1 cellular context compared by ENCODE assay signal in the genomic region with DNA sequence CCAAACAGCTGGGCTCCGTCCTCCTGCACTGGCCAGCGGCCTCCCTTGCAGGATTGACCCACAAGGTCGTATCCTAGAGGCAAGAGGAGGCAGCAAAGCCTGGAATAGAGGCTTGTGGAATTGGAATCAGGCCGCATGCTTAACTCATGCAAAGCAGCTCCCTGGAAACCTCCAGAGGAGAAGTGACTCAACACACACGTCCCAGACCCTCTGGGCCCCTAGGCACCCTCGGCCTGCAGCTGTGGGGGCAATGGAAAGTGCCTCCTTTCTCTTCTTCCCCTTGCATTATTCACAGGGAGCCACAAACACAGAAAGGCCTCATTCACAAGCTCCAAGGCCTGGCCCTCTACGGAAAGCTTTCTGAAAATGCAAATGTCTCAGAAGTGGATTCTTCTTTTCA.
TF ChIP-seq lines count a peak whose summit lies in the region.

No MANE protein-coding gene starts in this region.

TF ChIP-seq in H1, 55 proteins besides CTCF, POLR2A, EP300 and RAD21 (continued from another document):
- TF ChIP-seq, protein P1, sequence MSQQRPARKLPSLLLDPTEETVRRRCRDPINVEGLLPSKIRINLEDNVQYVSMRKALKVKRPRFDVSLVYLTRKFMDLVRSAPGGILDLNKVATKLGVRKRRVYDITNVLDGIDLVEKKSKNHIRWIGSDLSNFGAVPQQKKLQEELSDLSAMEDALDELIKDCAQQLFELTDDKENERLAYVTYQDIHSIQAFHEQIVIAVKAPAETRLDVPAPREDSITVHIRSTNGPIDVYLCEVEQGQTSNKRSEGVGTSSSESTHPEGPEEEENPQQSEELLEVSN (IDR thresholded peaks at IDR 0.05): peak; percentile 34; the same call in 1 of the 2 replicates
- TF ChIP-seq CEBPB (IDR thresholded peaks at IDR 0.05; ENCODE audit: low read depth, low read length) (no peak), TAF1 (IDR thresholded peaks at IDR 0.05; ENCODE audit: low read depth, low read length) (no peak)
- TF ChIP-seq, protein P2, sequence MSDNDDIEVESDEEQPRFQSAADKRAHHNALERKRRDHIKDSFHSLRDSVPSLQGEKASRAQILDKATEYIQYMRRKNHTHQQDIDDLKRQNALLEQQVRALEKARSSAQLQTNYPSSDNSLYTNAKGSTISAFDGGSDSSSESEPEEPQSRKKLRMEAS (IDR thresholded peaks at IDR 0.05): peak; percentile 45; the same call in 1 of the 2 replicates
